In genomic region chr18:23812566-23813440, GRCh38 we compare ENCODE assay signal across 8 cellular contexts.
DNase-seq lines count a peak whose midpoint lies in the region; ATAC-seq and FAIRE-seq lines count a peak whose summit lies in the region.

No MANE protein-coding gene starts in this region.

- WGBS in small intestine, 3 donors = 36 to 43% (median 39%) methylated on average over 4 of the region's 4 CpGs

- no peak for ATAC-seq in HG03097 (IDR thresholded peaks at IDR 0.05; ENCODE audit: low FRiP score, unreplicated experiment)

- no peaks in the 10 kb centered on the region for H3K9me3 ChIP-seq in HUES48 (ENCODE audit: control insufficient read depth, insufficient read depth, low read length)
- no peaks in the 10 kb centered on the region for H3K9me3 ChIP-seq in small intestine (ENCODE audit: control insufficient read depth, low read depth)

- H3K27ac ChIP-seq in HUES48 (ENCODE audit: low read depth, low read length) = peak overlapping the region; percentile 42
- H3K27ac ChIP-seq in small intestine (ENCODE audit: low read depth in 1 of 2, low read length in 1 of 2) = no peak overlapping the region

- no peak overlapping the region for H3K4me3 ChIP-seq in HUES48 (ENCODE audit: low read depth, low read length)
- no peak overlapping the region for H3K4me3 ChIP-seq in small intestine (ENCODE audit: low read depth in 1 of 2, low read length in 2 of 2)

- H3K9ac ChIP-seq in HUES48 (ENCODE audit: low read depth, low read length) = no peak overlapping the region

- FAIRE-seq in RCC 7860 (lab: Jason Lieb, UNC) = peak; percentile 66
- FAIRE-seq in small intestine (lab: Jason Lieb, UNC) = peak; percentile 59

- H3K36me3 ChIP-seq in HUES48 (ENCODE audit: control insufficient read depth, insufficient read depth, low read length) (no peaks in the 10 kb centered on the region), small intestine (ENCODE audit: control insufficient read depth in 2 of 2, insufficient read depth in 2 of 2, low read length in 2 of 2) (no peaks in the 10 kb centered on the region)

- DNase-seq in CD1c-positive myeloid dendritic cell (ENCODE audit: extremely low spot score) (peak; percentile 45), RCC 7860 (ENCODE audit: low spot score) (peak; percentile 14), fibroblast of peridontal ligament (ENCODE audit: extremely low read depth) (peak; percentile 65), small intestine (peak; percentile 27)
- DNase-seq in stimulated activated naive CD4-positive, alpha-beta T cell treated with Interleukin-2 at 50 U/mL for 16 hours (lab: John Stamatoyannopoulos, UW) = no peak
- DNase-seq in stimulated activated CD4-positive, alpha-beta T cell treated with anti-CD3 and anti-CD28 coated beads, Interleukin-1b, Interleukin-23, amount 100 ng/mL, for 48 hours = no peak

- no peaks in the 10 kb centered on the region for H3K27me3 ChIP-seq in HUES48 (ENCODE audit: control insufficient read depth, insufficient read depth, low read length)
- H3K27me3 ChIP-seq in small intestine (ENCODE audit: control insufficient read depth in 2 of 2, insufficient read depth in 2 of 2, low read length in 2 of 2) = no peaks in the 10 kb centered on the region

- H3K4me1 ChIP-seq in HUES48 (ENCODE audit: control insufficient read depth, insufficient read depth, low read length) (peaks cover 30% of the 10 kb centered on the region), small intestine (ENCODE audit: control insufficient read depth in 2 of 2, insufficient read depth in 1 of 2, low read depth in 1 of 2, low read length in 1 of 2) (no peaks in the 10 kb centered on the region)

Comparison
In these comparisons a context has a peak if more than half of its experiments do, and no peak if none do; other contexts are left out.
1. DNase-seq: peak in CD1c-positive myeloid dendritic cell (single experiment), RCC 7860 (single experiment), fibroblast of peridontal ligament (single experiment) and small intestine (single experiment); none in stimulated activated naive CD4-positive, alpha-beta T cell treated with Interleukin-2 at 50 U/mL for 16 hours (single experiment) and stimulated activated CD4-positive, alpha-beta T cell treated with anti-CD3 and anti-CD28 coated beads, Interleukin-1b, Interleukin-23, amount 100 ng/mL, for 48 hours (single experiment).